In genomic region chr20:62955519-62956386, GRCh38 we compare ENCODE assay signal across 14 cellular contexts. TPM values are rescaled to one million over a fixed set of nuclear protein-coding genes. Genes with fewer than 3 reads are reported as not detected.
DNase-seq lines count a peak whose midpoint lies in the region; ATAC-seq and TF ChIP-seq lines count a peak whose summit lies in the region.
"Had no signal": no experiment of that assay in that cellular context is flagged by ENCODE, and none has a peak within 500 bp of the region (broad histone marks: within the 10 kb centered on the region; RNA-seq: fewer than 3 reads in every experiment).

No MANE protein-coding gene starts in this region.

- intact Hi-C loops in PC-9 (cut with micrococcal nuclease; ENCODE audit: unreplicated experiment) (no loop called here), psoas muscle (cut with DNase I) (no loop called here)

- H3K27me3 ChIP-seq in DOHH2 (ENCODE audit: control insufficient read depth, low read length) (no peaks in the 10 kb centered on the region), PC-9 (ENCODE audit: insufficient read depth, low read depth) (peaks cover 22% of the 10 kb centered on the region), psoas muscle (ENCODE audit: insufficient read depth in 3 of 3, low read length in 2 of 3) (no peaks in the 10 kb centered on the region), Karpas-422 (ENCODE audit: low read length) (no peaks in the 10 kb centered on the region)
- H3K27me3 ChIP-seq: cardiac muscle cell, Peyer's patch had no signal

- H3K27ac ChIP-seq in DOHH2 (ENCODE audit: low read depth, low read length) (no peak overlapping the region), PC-9 (no peak overlapping the region), psoas muscle (no peak overlapping the region), Karpas-422 (ENCODE audit: low read length) (no peak overlapping the region)
- H3K27ac ChIP-seq: cardiac muscle cell, KMS-11, thoracic aorta had no signal

- H3K79me2 ChIP-seq in DOHH2 (ENCODE audit: control insufficient read depth, low read length): peaks cover 49% of the 10 kb centered on the region
- H3K79me2 ChIP-seq in PC-9 (ENCODE audit: low read depth): no peaks in the 10 kb centered on the region
- peaks cover 32% of the 10 kb centered on the region for H3K79me2 ChIP-seq in Karpas-422 (ENCODE audit: low read length)

- whole genome bisulfite sequencing in psoas muscle, 3 donors: 52 to 70% (median 64%) methylated on average over 23 of the region's 23 CpGs

- no peaks in the 10 kb centered on the region for H3K9me3 ChIP-seq in DOHH2 (ENCODE audit: control insufficient read depth, insufficient read depth, low read length)
- no peaks in the 10 kb centered on the region for H3K9me3 ChIP-seq in PC-9 (ENCODE audit: insufficient read depth, low read depth)
- H3K9me3 ChIP-seq in psoas muscle: no peaks in the 10 kb centered on the region
- H3K9me3 ChIP-seq in Karpas-422 (ENCODE audit: low read length): no peaks in the 10 kb centered on the region
- H3K9me3 ChIP-seq: Peyer's patch, thoracic aorta had no signal

- CTCF ChIA-PET in PC-9 (lab: Charles Lee): no interaction called here

- H3K4me3 ChIP-seq in DOHH2 (ENCODE audit: low read length) (no peak overlapping the region), PC-9 (no peak overlapping the region), psoas muscle (no peak overlapping the region), Karpas-422 (ENCODE audit: low read length) (no peak overlapping the region)
- H3K4me3 ChIP-seq: cardiac muscle cell, thoracic aorta had no signal

- peaks cover 37% of the 10 kb centered on the region for H3K4me1 ChIP-seq in DOHH2 (ENCODE audit: control insufficient read depth, low read length)
- H3K4me1 ChIP-seq in PC-9 (replicated peaks; ENCODE audit: insufficient read depth): no peaks in the 10 kb centered on the region
- H3K4me1 ChIP-seq in psoas muscle: peaks cover 5% of the 10 kb centered on the region
- H3K4me1 ChIP-seq in Karpas-422 (ENCODE audit: low read length): peaks cover 34% of the 10 kb centered on the region

- no TSS peak for BruUV-seq in PC-9 (replicated peaks; lab: Mats Ljungman, UMichigan)

- POLR2A ChIA-PET in PC-9 (lab: Charles Lee; ENCODE audit: unreplicated experiment): no interaction called here

- TF ChIP-seq CTCF in DOHH2 (IDR thresholded peaks at IDR 0.05; ENCODE audit: low read depth, low read length, poor library complexity, severe bottlenecking): no peak
- TF ChIP-seq CTCF in PC-9 (conservative IDR thresholded peaks at IDR 0.05): no peak
- TF ChIP-seq CTCF in psoas muscle (IDR thresholded peaks at IDR 0.05): no peak

- peaks cover 52% of the 10 kb centered on the region for H3K36me3 ChIP-seq in DOHH2 (ENCODE audit: control insufficient read depth, low read length)
- no peaks in the 10 kb centered on the region for H3K36me3 ChIP-seq in PC-9 (ENCODE audit: low read depth)
- peaks cover 0 to 3% of the 10 kb centered on the region in 2 donors for H3K36me3 ChIP-seq in psoas muscle (ENCODE audit: insufficient read depth in 1 of 2, low read depth in 1 of 2)
- no peaks in the 10 kb centered on the region for H3K36me3 ChIP-seq in Karpas-422 (ENCODE audit: insufficient read depth, low read length)
- H3K36me3 ChIP-seq: cardiac muscle cell, thoracic aorta had no signal

- H3K4me2 ChIP-seq in DOHH2 (ENCODE audit: low read length) (peak overlapping the region; percentile 10; the same call in 1 of the 2 replicates), PC-9 (no peak overlapping the region), Karpas-422 (ENCODE audit: low read depth, low read length, poor library complexity, severe bottlenecking) (no peak overlapping the region)
- H3K4me2 ChIP-seq: KMS-11 had no signal

- H4K20me1 ChIP-seq in DOHH2 (ENCODE audit: control insufficient read depth, insufficient read depth, low read depth, low read length) (peaks cover 9% of the 10 kb centered on the region; the same call in 1 of the 2 replicates), PC-9 (ENCODE audit: insufficient read depth) (peaks cover 8% of the 10 kb centered on the region; the same call in 1 of the 2 replicates), Karpas-422 (ENCODE audit: insufficient read depth, low read depth, low read length) (no peaks in the 10 kb centered on the region)

- no peak overlapping the region for H2AFZ ChIP-seq in PC-9
- no peak overlapping the region for H2AFZ ChIP-seq in Karpas-422 (ENCODE audit: low read length)

- ATAC-seq in psoas muscle (peak; percentile 26 to 80 (median 70)), HG02571 (IDR thresholded peaks at IDR 0.05; ENCODE audit: unreplicated experiment) (no peak), GM19463 (IDR thresholded peaks at IDR 0.05; ENCODE audit: unreplicated experiment) (no peak)
- ATAC-seq: activated CD8-positive, alpha-beta T cell treated with anti-CD3 and anti-CD28 coated beads for 36 hours had no signal

- H3K9ac ChIP-seq in Karpas-422 (ENCODE audit: low read length): no peak overlapping the region
- H3K9ac ChIP-seq: KMS-11 had no signal

- DNase-seq in PC-9: peak; percentile 33 to 43
- peak; percentile 81 for DNase-seq in islet precursor cell
- peak in 1 of 2 donors; percentile 64 for DNase-seq in psoas muscle
- DNase-seq in Karpas-422: no peak
- no peak for DNase-seq in activated CD8-positive, alpha-beta memory T cell treated with anti-CD3 and anti-CD28 coated beads, Interleukin-2, amount 50 U/mL, for 48 hours
- DNase-seq: activated CD8-positive, alpha-beta T cell treated with anti-CD3 and anti-CD28 coated beads for 36 hours; Peyer's patch; T-helper 9 cell had no signal

- H3F3A ChIP-seq in DOHH2 (ENCODE audit: control insufficient read depth, insufficient read depth) (peaks cover 19% of the 10 kb centered on the region), PC-9 (ENCODE audit: insufficient read depth, low read depth) (no peaks in the 10 kb centered on the region)

- no peaks in the 10 kb centered on the region for H3K9me2 ChIP-seq in DOHH2 (replicated peaks; ENCODE audit: control insufficient read depth, low read length)
- H3K9me2 ChIP-seq in PC-9 (ENCODE audit: insufficient read depth): no peaks in the 10 kb centered on the region
- no peaks in the 10 kb centered on the region for H3K9me2 ChIP-seq in Karpas-422 (replicated peaks; ENCODE audit: insufficient read depth, low read length)

RNA-seq across cellular contexts. Expression of gene SLC17A9, which starts 3.2 kb away (rescaled TPM):
- total RNA-seq in PC-9 (2021) (0.20 and 0.22 TPM in 2 replicates), psoas muscle (1 to 10 TPM in 1 of 4 donors, under 1 TPM in 3; 0.32 to 1.0 (median 0.92) TPM)
- under 1 TPM; 0.59 to 0.88 (median 0.69) TPM for polyA plus RNA-seq in psoas muscle
- 15.9 and 22.1 TPM in 2 replicates for total RNA-seq in Karpas-422 (2014; rRNA removed; shearing (Covaris generic); ENCODE audit: low replicate concordance)

RNA-seq across cellular contexts. Expression of gene GID8, which starts 17.8 kb away (rescaled TPM):
- total RNA-seq in PC-9 (2021) (45.7 and 49.7 TPM in 2 replicates), psoas muscle (10 to 100 TPM; 12.8 to 14.9 (median 14.3) TPM)
- polyA plus RNA-seq in psoas muscle: 10 to 100 TPM in 2 of 3 donors, 1 to 10 TPM in 1; 7.3 to 15.9 (median 14.2) TPM
- 31.3 and 48.2 TPM in 2 replicates for total RNA-seq in Karpas-422 (2014; rRNA removed; shearing (Covaris generic); ENCODE audit: low replicate concordance)

RNA-seq across cellular contexts. Expression of gene DIDO1, which starts 29.4 kb away (rescaled TPM):
- total RNA-seq in PC-9 (2021): 56.4 and 61.4 TPM in 2 replicates
- 10 to 100 TPM; 23.0 to 32.4 (median 27.9) TPM for total RNA-seq in psoas muscle
- polyA plus RNA-seq in psoas muscle: 10 to 100 TPM in 2 of 3 donors, 1 to 10 TPM in 1; 10.0 to 23.9 (median 12.7) TPM
- total RNA-seq in Karpas-422 (2014; rRNA removed; shearing (Covaris generic); ENCODE audit: low replicate concordance): 35.4 and 43.4 TPM in 2 replicates

RNA-seq across cellular contexts. Expression of gene BHLHE23, which starts 51.0 kb away (rescaled TPM):
- total RNA-seq in PC-9 (2021) (not detected in 2 replicates), psoas muscle (not detected)
- not detected for polyA plus RNA-seq in psoas muscle
- not detected in 2 replicates for total RNA-seq in Karpas-422 (2014; rRNA removed; shearing (Covaris generic); ENCODE audit: low replicate concordance)
- total RNA-seq: activated CD8-positive, alpha-beta T cell treated with anti-CD3 and anti-CD28 coated beads for 36 hours; cardiac muscle cell; Peyer's patch; thoracic aorta had no signal
- polyA plus RNA-seq: cardiac muscle cell had no signal

Comparison
In these comparisons a context has a peak if more than half of its experiments do, and no peak if none do; other contexts are left out.
1. DNase-seq: peak in PC-9 (2 of 2) and islet precursor cell (single experiment); none in Karpas-422 (single experiment) and activated CD8-positive, alpha-beta memory T cell treated with anti-CD3 and anti-CD28 coated beads, Interleukin-2, amount 50 U/mL, for 48 hours (single experiment).
2. ATAC-seq: peak in psoas muscle (4 of 4); none in HG02571 (single experiment) and GM19463 (single experiment).